ENCODE assay signal across 30 cellular contexts in genomic region chr3:364287-364686, GRCh38.
"Had no signal": no experiment of that assay in that cellular context is flagged by ENCODE, and none has a peak within 500 bp of the region (broad histone marks: within the 10 kb centered on the region; RNA-seq: fewer than 3 reads in every experiment).

No MANE protein-coding gene starts in this region.

- H3K27me3 Mint-ChIP-seq: naive thymus-derived CD4-positive, alpha-beta T cell; stimulated activated memory B cell treated with anti-CD40 and anti-IgM and Interleukin-4, amounts not matched to agents 10 μg/mL and 1 μg/mL and 100 μg/mL, for 72 hours; stimulated activated naive CD8-positive, alpha-beta T cell treated with anti-CD3 and anti-CD28 coated beads, Interleukin-15, amount 100 ng/mL, for 72 hours had no signal

- H3K36me3 Mint-ChIP-seq: naive thymus-derived CD4-positive, alpha-beta T cell; natural killer cell; type B pancreatic cell had no signal

- H3K4me3 ChIP-seq: pancreas, prostate gland, skin epidermis, smooth muscle cell, spleen, suprapubic skin, testis, tibial artery, transverse colon, upper lobe of right lung, uterus had no signal

- H3K4me1 ChIP-seq: pancreas, prostate gland, suprapubic skin, testis, tibial artery, transverse colon, upper lobe of right lung, uterus had no signal

- H3K4me1 Mint-ChIP-seq: naive thymus-derived CD4-positive, alpha-beta T cell; natural killer cell; nephron progenitor cell; neural crest cell; stimulated activated naive CD8-positive, alpha-beta T cell treated with anti-CD3 and anti-CD28 coated beads, Interleukin-15, amount 100 ng/mL, for 72 hours had no signal

- H3K9me3 Mint-ChIP-seq: type B pancreatic cell had no signal

- H3K36me3 ChIP-seq: neutrophil, pancreas, prostate gland, spleen, suprapubic skin, tibial artery, transverse colon, upper lobe of right lung, uterus had no signal

- H3K27me3 ChIP-seq: neutrophil, pancreas, spleen, suprapubic skin, testis, tibial artery, transverse colon, upper lobe of right lung, uterus had no signal

- H3K27ac ChIP-seq: neutrophil, pancreas, prostate gland, skin epidermis, spleen, suprapubic skin, testis, tibial artery, transverse colon, upper lobe of right lung, uterus had no signal

- H3K4me3 Mint-ChIP-seq: naive thymus-derived CD4-positive, alpha-beta T cell; natural killer cell; nephron progenitor cell; neural crest cell; stimulated activated memory B cell treated with anti-CD40 and anti-IgM and Interleukin-4, amounts not matched to agents 10 μg/mL and 1 μg/mL and 100 μg/mL, for 72 hours; stimulated activated naive CD8-positive, alpha-beta T cell treated with anti-CD3 and anti-CD28 coated beads, Interleukin-15, amount 100 ng/mL, for 72 hours; type B pancreatic cell had no signal

- DNase-seq: naive thymus-derived CD4-positive, alpha-beta T cell; natural killer cell; nephron progenitor cell; nucleus accumbens; pancreas; right cardiac atrium; spleen; stimulated activated CD4-positive, alpha-beta T cell treated with anti-CD3 and anti-CD28 coated beads, Interleukin-12 subunit alpha, Interleukin-12 subunit beta, amount 100 ng/mL, for 4 hours; stimulated activated CD4-positive, alpha-beta T cell treated with anti-CD3 and anti-CD28 coated beads, Interleukin-1b, Interleukin-23, amount 100 ng/mL, for 48 hours; stimulated activated CD4-positive, alpha-beta T cell treated with anti-CD3 and anti-CD28 coated beads, Interleukin-4, amount 100 ng/mL, for 1 hour; stimulated activated CD4-positive, alpha-beta T cell treated with anti-CD3 and anti-CD28 coated beads, Interleukin-4, amount 100 ng/mL, for 4 hours; stimulated activated CD8-positive, alpha-beta memory T cell treated with anti-CD3 and anti-CD28 coated beads, Interleukin-4, amount 100 ng/mL, for 48 hours; stimulated activated naive CD4-positive, alpha-beta T cell; stimulated activated naive CD8-positive, alpha-beta T cell treated with anti-CD3 and anti-CD28 coated beads, Interleukin-15, amount 100 ng/mL, for 72 hours; stimulated activated naive CD8-positive, alpha-beta T cell treated with anti-CD3 and anti-CD28 coated beads, Interleukin-15, Interleukin-2, amounts not matched to agents 100 U/mL and 50 U/mL, for 24 hours; substantia nigra; testis; tibial artery; transverse colon; upper lobe of right lung; uterus had no signal

- ATAC-seq: naive thymus-derived CD4-positive, alpha-beta T cell; natural killer cell; pancreas; right cardiac atrium; sciatic nerve; stimulated activated memory B cell treated with anti-CD40 and anti-IgM and Interleukin-4, amounts not matched to agents 10 μg/mL and 1 μg/mL and 100 μg/mL, for 72 hours; stimulated activated naive CD8-positive, alpha-beta T cell treated with anti-CD3 and anti-CD28 coated beads, Interleukin-15, amount 100 ng/mL, for 72 hours; stimulated activated naive CD8-positive, alpha-beta T cell treated with anti-CD3 and anti-CD28 coated beads, Interleukin-15, Interleukin-2, amounts not matched to agents 100 U/mL and 50 U/mL, for 24 hours; upper lobe of right lung had no signal

- FAIRE-seq: pancreas had no signal

- H3K4me2 ChIP-seq: smooth muscle cell had no signal

- H3K9me3 ChIP-seq: neutrophil, pancreas, prostate gland, suprapubic skin, testis, tibial artery, transverse colon, upper lobe of right lung, uterus had no signal
